In genomic region chr20:63058696-63059335, GRCh38 we compare ENCODE assay signal across 21 cellular contexts. TPM values are rescaled to one million over a fixed set of nuclear protein-coding genes. Genes with fewer than 3 reads are reported as not detected.
A peak's percentile ranks its signal among the peaks of the same experiment; 100 is the strongest.
DNase-seq lines count a peak whose midpoint lies in the region; ATAC-seq and TF ChIP-seq lines count a peak whose summit lies in the region.
"Had no signal": no experiment of that assay in that cellular context is flagged by ENCODE, and none has a peak within 500 bp of the region (broad histone marks: within the 10 kb centered on the region; RNA-seq: fewer than 3 reads in every experiment).

No MANE protein-coding gene starts in this region.

- no peak for TF ChIP-seq POLR2A in Peyer's patch (IDR thresholded peaks at IDR 0.05)

- no peak for ATAC-seq in left ventricle myocardium superior
- ATAC-seq: activated naive CD4-positive, alpha-beta T cell treated with anti-CD3 and anti-CD28 coated beads, Interleukin-2, amount 50 U/mL, for 72 hours had no signal

- no peak overlapping the region for H3K27ac ChIP-seq in Peyer's patch
- H3K27ac ChIP-seq: A549, neural progenitor cell had no signal

- no peak overlapping the region for H3K4me3 ChIP-seq in Peyer's patch
- H3K4me3 ChIP-seq: A549, neural progenitor cell had no signal

- no peaks in the 10 kb centered on the region for H3K9me3 ChIP-seq in Peyer's patch

- intact Hi-C loops in left ventricle myocardium superior (cut with micrococcal nuclease) (no loop called here), posterior vena cava (cut with DNase I) (loop anchor here in 1 of 2 donors (10.0 kb wide), 1 partner anchor 176 kb away; the partner anchor contains the start of gene BIRC7)

- H3K27me3 ChIP-seq in Peyer's patch: no peaks in the 10 kb centered on the region

- peaks cover 0 to 7% (median 1%) of the 10 kb centered on the region in 4 donors for H3K4me1 ChIP-seq in Peyer's patch
- H3K4me1 ChIP-seq: neural progenitor cell had no signal

- TF ChIP-seq CTCF in Peyer's patch (IDR thresholded peaks at IDR 0.05): no peak

- peak; percentile 42 for DNase-seq in activated CD8-positive, alpha-beta memory T cell treated with anti-CD3 and anti-CD28 coated beads, Interleukin-2, amount 50 U/mL, for 48 hours
- DNase-seq in activated CD8-positive, alpha-beta memory T cell treated with anti-CD3 and anti-CD28 coated beads for 24 hours: no peak
- peak in 2 of 3 donors; percentile 14 to 28 for DNase-seq in Peyer's patch
- DNase-seq in left ventricle myocardium superior: peak; percentile 9
- peak; percentile 62 for DNase-seq in posterior vena cava (ENCODE audit: low spot score)
- no peak for DNase-seq in OCI-M1 (lab: John Stamatoyannopoulos, UW)
- DNase-seq in anterior cingulate cortex (lab: John Stamatoyannopoulos, UW): no peak
- no peak for DNase-seq in G401 (ENCODE audit: low spot score)
- DNase-seq: activated CD4-positive, alpha-beta T cell treated with anti-CD3 and anti-CD28 coated beads, Interleukin-2, amount 10 ng/mL, durations not matched to agents 24 days and 14 days; activated CD8-positive, alpha-beta memory T cell treated with anti-CD3 and anti-CD28 coated beads, Interleukin-2, amount 50 U/mL, for 4 hours; EL; NCI-H1417; NCI-H69; SHP77; stimulated activated CD4-positive, alpha-beta T cell treated with anti-CD3 and anti-CD28 coated beads, Interleukin-4, amount 100 ng/mL, for 4 hours had no signal

- H3K36me3 ChIP-seq in Peyer's patch: no peaks in the 10 kb centered on the region
- H3K36me3 ChIP-seq: neural progenitor cell had no signal

- in situ Hi-C loops in G401 (cut with HindIII; ENCODE audit: low sequenced_read_pairs): no loop called here

RNA-seq across cellular contexts. Expression of gene BHLHE23, which starts 52.1 kb away (rescaled TPM):
- total RNA-seq in Peyer's patch (not detected), left ventricle myocardium superior (not detected), posterior vena cava (not detected)
- not detected in 2 replicates for total RNA-seq in G401 (2014; rRNA removed; shearing (Covaris generic))
- total RNA-seq: activated CD4-positive, alpha-beta T cell treated with anti-CD3 and anti-CD28 coated beads, Interleukin-2, amount 10 ng/mL, durations not matched to agents 24 days and 14 days; activated naive CD4-positive, alpha-beta T cell treated with anti-CD3 and anti-CD28 coated beads, Interleukin-2, amount 50 U/mL, for 72 hours; mononuclear cell; pulmonary artery endothelial cell; ureter had no signal

Comparison
In these comparisons a context has a peak if more than half of its experiments do, and no peak if none do; other contexts are left out.
1. DNase-seq: peak in activated CD8-positive, alpha-beta memory T cell treated with anti-CD3 and anti-CD28 coated beads, Interleukin-2, amount 50 U/mL, for 48 hours (single experiment), Peyer's patch (2 of 3), left ventricle myocardium superior (single experiment) and posterior vena cava (single experiment); none in activated CD8-positive, alpha-beta memory T cell treated with anti-CD3 and anti-CD28 coated beads for 24 hours (single experiment), OCI-M1 (single experiment), anterior cingulate cortex (0 of 58) and G401 (single experiment).